ENCODE assay signal across 8 cellular contexts in genomic region chr5:79611046-79611829, GRCh38. TPM values are rescaled to one million over a fixed set of nuclear protein-coding genes. Genes with fewer than 3 reads are reported as not detected.
A peak's percentile ranks its signal among the peaks of the same experiment; 100 is the strongest.
DNase-seq lines count a peak whose midpoint lies in the region; ATAC-seq, FAIRE-seq and TF ChIP-seq lines count a peak whose summit lies in the region.

No MANE protein-coding gene starts in this region.

- TF ChIP-seq EP300 in HepG2 (IDR thresholded peaks at IDR 0.05; ENCODE audit: low read depth in 2 of 2, low read length in 2 of 2) (no peak), HepG2 (CRISPR knock-in tag; IDR thresholded peaks at IDR 0.05; ENCODE audit: borderline replicate concordance) (no peak)

- ATAC-seq in activated CD4-positive, alpha-beta T cell treated with anti-CD3 and anti-CD28 coated beads for 36 hours, result no peak
- ATAC-seq in HepG2, result no peak

- POLR2A ChIA-PET in activated CD4-positive, alpha-beta T cell treated with anti-CD3 and anti-CD28 coated beads for 36 hours (lab: Charles Lee), result no interaction called here
- POLR2A ChIA-PET in HepG2 (lab: Yijun Ruan, JAX), result interaction anchor here (0.7 to 2.7 kb wide), 5 partner anchors 30 to 98 kb away, joined by 4 to 16 read pairs (median 4); partner anchors contain the start of gene HOMER1

- H3K9me3 Mint-ChIP-seq in activated CD4-positive, alpha-beta T cell treated with anti-CD3 and anti-CD28 coated beads for 36 hours (ENCODE audit: low read depth), result peaks cover under 1% of the 10 kb centered on the region
- no peaks in the 10 kb centered on the region for H3K9me3 Mint-ChIP-seq in astrocyte (ENCODE audit: unreplicated experiment)

- in situ Hi-C loops in HepG2 (cut with HindIII; ENCODE audit: extremely low pct_ligation_motif_present, low pct_unique_long_range_greater_than_20kb), result no loop called here

- no peak overlapping the region for H3K27ac ChIP-seq in astrocyte (ENCODE audit: low read depth, low read length)
- H3K27ac ChIP-seq in HepG2 (ENCODE audit: extremely low read length, insufficient read depth, low read length), result peak overlapping the region; percentile 96
- H3K27ac ChIP-seq in testis, result peak overlapping the region; percentile 89 to 94

- no peak for FAIRE-seq in astrocyte (lab: Jason Lieb, UNC)
- FAIRE-seq in HepG2 (lab: Jason Lieb, UNC), result no peak

- H2AFZ ChIP-seq in astrocyte (ENCODE audit: low read depth, low read length), result peak overlapping the region; percentile 98
- no peak overlapping the region for H2AFZ ChIP-seq in HepG2 (ENCODE audit: low read length)

- H3K4me2 ChIP-seq in astrocyte (ENCODE audit: low read length) (peak overlapping the region; percentile 93), HepG2 (ENCODE audit: low read depth, low read length) (peak overlapping the region; percentile 94)

- no peaks in the 10 kb centered on the region for H3K9me3 ChIP-seq in astrocyte (ENCODE audit: insufficient read depth, low read depth, low read length)
- H3K9me3 ChIP-seq in HepG2 (ENCODE audit: low read length), result peaks cover 7% of the 10 kb centered on the region; the same call in 1 of the 2 replicates
- no peaks in the 10 kb centered on the region for H3K9me3 ChIP-seq in testis

- intact Hi-C loops in activated CD4-positive, alpha-beta T cell treated with anti-CD3 and anti-CD28 coated beads for 36 hours (cut with DNase I, micrococcal nuclease), result loop anchor here (5.0 to 10.0 kb wide), 6 partner anchors 374 to 1316 kb away; partner anchors contain the start of genes AP3B1 (in 1 of the 2), DHFR (in 1 of the 2), JMY (in 1 of the 2) and MSH3 (in 1 of the 2)
- intact Hi-C loops in HepG2 (cut with micrococcal nuclease; ENCODE audit: unreplicated experiment), result no loop called here
- intact Hi-C loops in testis (cut with DNase I; ENCODE audit: low total_unique reads), result no loop called here

- TF ChIP-seq RAD21 in HepG2 (CRISPR knock-in tag; IDR thresholded peaks at IDR 0.05), result no peak

- H3K27me3 ChIP-seq in astrocyte (ENCODE audit: insufficient read depth, low read length) (no peaks in the 10 kb centered on the region), HepG2 (ENCODE audit: control insufficient read depth in 1 of 2, insufficient read depth in 2 of 2, low read length in 2 of 2) (no peaks in the 10 kb centered on the region; a peak in 1 of 5 replicates), testis (no peaks in the 10 kb centered on the region)

- TF ChIP-seq CTCF in astrocyte (IDR thresholded peaks at IDR 0.05; ENCODE audit: insufficient read depth, low read depth, low read length) (no peak), HepG2 (CRISPR knock-in tag; IDR thresholded peaks at IDR 0.05) (no peak), testis (IDR thresholded peaks at IDR 0.05) (no peak)

- H3K9ac ChIP-seq in astrocyte (ENCODE audit: low read length) (peak overlapping the region; percentile 95), HepG2 (ENCODE audit: insufficient read depth, low read depth, low read length) (no peak overlapping the region)

- peak overlapping the region; percentile 72 for H3K4me3 ChIP-seq in astrocyte (ENCODE audit: insufficient read depth, low read depth, low read length)
- H3K4me3 ChIP-seq in HepG2 (replicated peaks in 1 of 3; ENCODE audit: insufficient read depth in 1 of 3, low read depth in 2 of 3, low read length in 3 of 3), result peak overlapping the region in 2 of 3 experiments; percentile 63 to 96; a peak in 4 of 6 replicates
- peak overlapping the region; percentile 94 to 98 for H3K4me3 ChIP-seq in testis

- H3K79me2 ChIP-seq in astrocyte (ENCODE audit: insufficient read depth, low read length) (peaks cover 39% of the 10 kb centered on the region), HepG2 (ENCODE audit: insufficient read depth, low read length) (peaks cover 38% of the 10 kb centered on the region)

- no peaks in the 10 kb centered on the region for H4K20me1 ChIP-seq in astrocyte (ENCODE audit: insufficient read depth, low read length)
- no peaks in the 10 kb centered on the region for H4K20me1 ChIP-seq in HepG2 (ENCODE audit: insufficient read depth, low read length)

- 94% methylated on average over 14 of the region's 14 CpGs for WGBS in HepG2 (ENCODE audit: low lambda C conversion rate)
- WGBS in testis, 2 donors, result 40 to 59% methylated on average over 14 of the region's 14 CpGs

- peak overlapping the region; percentile 97 for H3K27ac Mint-ChIP-seq in activated CD4-positive, alpha-beta T cell treated with anti-CD3 and anti-CD28 coated beads for 36 hours
- H3K27ac Mint-ChIP-seq in astrocyte (ENCODE audit: unreplicated experiment), result peak overlapping the region; percentile 98

- DNase-seq in activated CD4-positive, alpha-beta T cell treated with anti-CD3 and anti-CD28 coated beads for 36 hours, result no peak
- DNase-seq in activated CD4-positive, alpha-beta T cell treated with anti-CD3 and anti-CD28 coated beads, Interleukin-2, amount 50 U/mL, for 4 hours, result no peak
- DNase-seq in astrocyte (ENCODE audit: low read depth) (no peak), HepG2 (ENCODE audit: low spot score) (no peak), testis (no peak), DMS79 (lab: John Stamatoyannopoulos, UW) (no peak), anterior cingulate cortex (lab: John Stamatoyannopoulos, UW) (no peak), HK-2 (ENCODE audit: unreplicated experiment) (no peak)

- H3K4me3 Mint-ChIP-seq in activated CD4-positive, alpha-beta T cell treated with anti-CD3 and anti-CD28 coated beads for 36 hours, result peak overlapping the region; percentile 96
- peak overlapping the region; percentile 83 for H3K4me3 Mint-ChIP-seq in astrocyte (ENCODE audit: unreplicated experiment)

- TF ChIP-seq POLR2A in HepG2 (IDR thresholded peaks at IDR 0.05; ENCODE audit: insufficient read depth in 1 of 2, low read depth in 2 of 2, low read length in 2 of 2), result no peak
- TF ChIP-seq POLR2A in testis (IDR thresholded peaks at IDR 0.05), result no peak

- H3K4me1 ChIP-seq in astrocyte (ENCODE audit: insufficient read depth, low read length) (no peaks in the 10 kb centered on the region), HepG2 (ENCODE audit: insufficient read depth, low read length) (peaks cover 33% of the 10 kb centered on the region), testis (peaks cover 8% of the 10 kb centered on the region)

- CTCF ChIA-PET in activated CD4-positive, alpha-beta T cell treated with anti-CD3 and anti-CD28 coated beads for 36 hours (lab: Charles Lee), result interaction anchor here (0.6 to 2.1 kb wide), 4 partner anchors 16 to 627 kb away, joined by 3 to 5 read pairs (median 3); no protein-coding TSS in a partner anchor
- CTCF ChIA-PET in HepG2 (lab: Yijun Ruan, JAX; ENCODE audit: low intra/inter-chr PET ratio, low total read pairs), result no interaction called here

- H3K36me3 ChIP-seq in astrocyte (ENCODE audit: insufficient read depth, low read length), result no peaks in the 10 kb centered on the region
- peaks cover 0 to 12% of the 10 kb centered on the region in 2 experiments; a peak in 2 of 5 replicates for H3K36me3 ChIP-seq in HepG2 (replicated peaks in 1 of 2; ENCODE audit: control insufficient read depth in 1 of 2, insufficient read depth in 2 of 2, low read length in 2 of 2)
- no peaks in the 10 kb centered on the region for H3K36me3 ChIP-seq in testis (ENCODE audit: low read depth, missing control alignments)

- no peaks in the 10 kb centered on the region for H3K27me3 Mint-ChIP-seq in activated CD4-positive, alpha-beta T cell treated with anti-CD3 and anti-CD28 coated beads for 36 hours
- no peaks in the 10 kb centered on the region for H3K27me3 Mint-ChIP-seq in astrocyte (ENCODE audit: low read depth, unreplicated experiment)

- no TSS peak for BruUV-seq in HepG2 (replicated peaks; lab: Mats Ljungman, UMichigan)

- peaks cover 27% of the 10 kb centered on the region for H3K36me3 Mint-ChIP-seq in activated CD4-positive, alpha-beta T cell treated with anti-CD3 and anti-CD28 coated beads for 36 hours (ENCODE audit: low read depth)
- H3K36me3 Mint-ChIP-seq in astrocyte (ENCODE audit: low read depth, unreplicated experiment), result peaks cover 3% of the 10 kb centered on the region

- peaks cover 25% of the 10 kb centered on the region for H3K4me1 Mint-ChIP-seq in activated CD4-positive, alpha-beta T cell treated with anti-CD3 and anti-CD28 coated beads for 36 hours
- peaks cover 14% of the 10 kb centered on the region for H3K4me1 Mint-ChIP-seq in astrocyte (ENCODE audit: low read depth, unreplicated experiment)

RNA-seq across cellular contexts. Expression of gene TENT2, which starts 1.0 kb away (rescaled TPM):
- 10 to 100 TPM; 76.1 to 96.9 TPM for total RNA-seq in activated CD4-positive, alpha-beta T cell treated with anti-CD3 and anti-CD28 coated beads for 36 hours
- total RNA-seq in astrocyte (55.5 and 62.2 TPM in 2 replicates), HepG2 (2016; rRNA removed; fragmentation: Illumina TruSeq; extraction: Trizol) (32.3 and 44.3 TPM in 2 replicates), testis (100 to 1,000 TPM in 1 of 2 donors, 10 to 100 TPM in 1; 99.8 to 119 TPM)
- 17.6 and 19.3 TPM in 2 replicates for total RNA-seq in HepG2 (2016; cell fraction: cytosol; rRNA removed; fragmentation: Illumina TruSeq; extraction: Trizol; ENCODE audit: low read depth)
- total RNA-seq in HepG2 (2016; cell fraction: insoluble cytoplasmic fraction; rRNA removed; fragmentation: Illumina TruSeq; extraction: Trizol), result 27.8 and 42.6 TPM in 2 replicates
- total RNA-seq in HepG2 (2016; cell fraction: membrane; rRNA removed; fragmentation: Illumina TruSeq; extraction: Trizol), result 15.0 and 15.5 TPM in 2 replicates
- 103 and 117 TPM in 2 replicates for total RNA-seq in HepG2 (2016; cell fraction: nucleus; rRNA removed; fragmentation: Illumina TruSeq; extraction: Trizol)
- polyA plus RNA-seq in HepG2 (2011; rRNA removed) (32.7 and 55.5 TPM in 2 replicates), testis (ENCODE audit: insufficient read depth, low read depth, low replicate concordance) (40.6 TPM)
- 16.0 and 17.9 TPM in 2 replicates for polyA plus RNA-seq in HepG2 (2011; cell fraction: cytosol; rRNA removed)
- polyA plus RNA-seq in HepG2 (2011; cell fraction: nucleus; rRNA removed), result 55.4 and 55.9 TPM in 2 replicates
- 20.1 and 24.6 TPM in 2 replicates for polyA plus RNA-seq in HepG2 (2012)
- polyA plus RNA-seq in HepG2 (2016; cell fraction: cytosol; fragmentation: Illumina TruSeq; extraction: Trizol; ENCODE audit: low read depth), result 1.4 and 1.6 TPM in 2 replicates
- 33.5 and 35.6 TPM in 2 replicates for polyA plus RNA-seq in HepG2 (2016; cell fraction: insoluble cytoplasmic fraction; fragmentation: Illumina TruSeq; extraction: Trizol; ENCODE audit: low read depth)
- 4.3 and 4.6 TPM in 2 replicates for polyA plus RNA-seq in HepG2 (2016; cell fraction: membrane; fragmentation: Illumina TruSeq; extraction: Trizol; ENCODE audit: low read depth)
- polyA plus RNA-seq in HepG2 (2016; cell fraction: nucleus; fragmentation: Illumina TruSeq; extraction: Trizol; ENCODE audit: insufficient read depth, low read depth), result 104 and 107 TPM in 2 replicates
- polyA minus RNA-seq in HepG2 (2011; rRNA and poly(A)+ RNA removed; ENCODE audit: low replicate concordance), result 34.0 and 42.0 TPM in 2 replicates
- 15.8 and 18.5 TPM in 2 replicates for polyA minus RNA-seq in HepG2 (2011; cell fraction: cytosol; rRNA and poly(A)+ RNA removed)
- polyA minus RNA-seq in HepG2 (2011; cell fraction: nucleus; rRNA and poly(A)+ RNA removed), result 171 and 187 TPM in 2 replicates

Comparison
In these comparisons a context has a peak if more than half of its experiments do, and no peak if none do; other contexts are left out.
1. intact Hi-C loops: an anchor here in activated CD4-positive, alpha-beta T cell treated with anti-CD3 and anti-CD28 coated beads for 36 hours (5.0 to 10.0 kb wide); none called in HepG2 and testis.